ENCODE assay signal across 8 cellular contexts in genomic region chr18:26458526-26459232, GRCh38.
DNase-seq lines count a peak whose midpoint lies in the region; ATAC-seq and TF ChIP-seq lines count a peak whose summit lies in the region.

No MANE protein-coding gene starts in this region.

- no peak overlapping the region for H3K9ac ChIP-seq in BLaER1 treated with 17β-estradiol and CSF1 and Interleukin-3, amounts not matched to agents 10 nM and 100 nM

- TF ChIP-seq CTCF in upper lobe of right lung (IDR thresholded peaks at IDR 0.05) = no peak
- no peak for TF ChIP-seq CTCF in coronary artery (IDR thresholded peaks at IDR 0.05)

- H3K36me3 ChIP-seq in BLaER1 treated with 17β-estradiol and CSF1 and Interleukin-3, amounts not matched to agents 10 nM and 100 nM = peaks cover 0 to 18% (median 7%) of the 10 kb centered on the region in 11 experiments; a peak in 10 of 22 replicates
- H3K36me3 ChIP-seq in upper lobe of right lung = no peaks in the 10 kb centered on the region

- H3K27me3 ChIP-seq in BLaER1 treated with 17β-estradiol and CSF1 and Interleukin-3, amounts not matched to agents 10 nM and 100 nM = no peaks in the 10 kb centered on the region
- no peaks in the 10 kb centered on the region for H3K27me3 ChIP-seq in upper lobe of right lung

- ATAC-seq in GM19455 (IDR thresholded peaks at IDR 0.05; ENCODE audit: unreplicated experiment) (peak; percentile 54), HG03457 (IDR thresholded peaks at IDR 0.05; ENCODE audit: unreplicated experiment) (peak; percentile 48), upper lobe of right lung (peak; percentile 51)

- no peaks in the 10 kb centered on the region for H3K36me3 Mint-ChIP-seq in activated naive CD4-positive, alpha-beta T cell treated with anti-CD3 and anti-CD28 coated beads, Interleukin-2, amount 10 ng/mL, durations not matched to agents 7 days and 5 days

- no peaks in the 10 kb centered on the region for H3K27me3 Mint-ChIP-seq in activated naive CD4-positive, alpha-beta T cell treated with anti-CD3 and anti-CD28 coated beads, Interleukin-2, amount 10 ng/mL, durations not matched to agents 7 days and 5 days

- CTCF ChIA-PET in activated naive CD4-positive, alpha-beta T cell treated with anti-CD3 and anti-CD28 coated beads, Interleukin-2, amount 10 ng/mL, durations not matched to agents 7 days and 5 days (lab: Charles Lee) = no interaction called here

- H3K9me3 Mint-ChIP-seq in activated naive CD4-positive, alpha-beta T cell treated with anti-CD3 and anti-CD28 coated beads, Interleukin-2, amount 10 ng/mL, durations not matched to agents 7 days and 5 days = no peaks in the 10 kb centered on the region

- intact Hi-C loops in upper lobe of right lung (cut with DNase I) = no loop called here

- no peak overlapping the region for H3K4me3 Mint-ChIP-seq in activated naive CD4-positive, alpha-beta T cell treated with anti-CD3 and anti-CD28 coated beads, Interleukin-2, amount 10 ng/mL, durations not matched to agents 7 days and 5 days

- peak overlapping the region in 9 of 11 experiments; percentile 9 to 58 (median 39); a peak in 13 of 22 replicates for H3K27ac ChIP-seq in BLaER1 treated with 17β-estradiol and CSF1 and Interleukin-3, amounts not matched to agents 10 nM and 100 nM
- H3K27ac ChIP-seq in upper lobe of right lung = peak overlapping the region; percentile 17
- H3K27ac ChIP-seq in coronary artery = no peak overlapping the region

- no peaks in the 10 kb centered on the region for H3K4me1 Mint-ChIP-seq in activated naive CD4-positive, alpha-beta T cell treated with anti-CD3 and anti-CD28 coated beads, Interleukin-2, amount 10 ng/mL, durations not matched to agents 7 days and 5 days

- H3K4me3 ChIP-seq in BLaER1 treated with 17β-estradiol and CSF1 and Interleukin-3, amounts not matched to agents 10 nM and 100 nM = no peak overlapping the region
- H3K4me3 ChIP-seq in upper lobe of right lung (no peak overlapping the region), coronary artery (no peak overlapping the region)

- no peak overlapping the region for H3K27ac Mint-ChIP-seq in activated naive CD4-positive, alpha-beta T cell treated with anti-CD3 and anti-CD28 coated beads, Interleukin-2, amount 10 ng/mL, durations not matched to agents 7 days and 5 days

- no peaks in the 10 kb centered on the region for H3K9me3 ChIP-seq in BLaER1 treated with 17β-estradiol and CSF1 and Interleukin-3, amounts not matched to agents 10 nM and 100 nM (replicated peaks in 1 of 11)
- no peaks in the 10 kb centered on the region for H3K9me3 ChIP-seq in upper lobe of right lung

- peak overlapping the region; percentile 40 to 77 (median 60) for H3K4me2 ChIP-seq in BLaER1 treated with 17β-estradiol and CSF1 and Interleukin-3, amounts not matched to agents 10 nM and 100 nM

- H3K4me1 ChIP-seq in BLaER1 treated with 17β-estradiol and CSF1 and Interleukin-3, amounts not matched to agents 10 nM and 100 nM = peaks cover 15 to 19% (median 16%) of the 10 kb centered on the region in 10 experiments
- peaks cover 5% of the 10 kb centered on the region for H3K4me1 ChIP-seq in upper lobe of right lung

- no peaks in the 10 kb centered on the region for H4K20me1 ChIP-seq in BLaER1 treated with 17β-estradiol and CSF1 and Interleukin-3, amounts not matched to agents 10 nM and 100 nM

- DNase-seq in amniotic epithelial cell (ENCODE audit: low read depth) = peak; percentile 58
- no peak for DNase-seq in upper lobe of right lung
- DNase-seq in coronary artery (ENCODE audit: low spot score) = no peak
- DNase-seq in DMS53 (lab: John Stamatoyannopoulos, UW) = no peak
- DNase-seq in activated naive CD4-positive, alpha-beta T cell treated with anti-CD3 and anti-CD28 coated beads, Interleukin-2, amount 10 ng/mL, durations not matched to agents 7 days and 5 days = no peak

Comparison
In these comparisons a context has a peak if more than half of its experiments do, and no peak if none do; other contexts are left out.
1. H3K27ac ChIP-seq: peak in BLaER1 treated with 17β-estradiol and CSF1 and Interleukin-3, amounts not matched to agents 10 nM and 100 nM (9 of 11) and upper lobe of right lung (single experiment); none in coronary artery (0 of 2).
2. Peak in every context shown above with its lines, with median percentiles within 50 percentile points of each other: ATAC-seq.